In genomic region chr12:105547786-105548185, GRCh38 we compare ENCODE assay signal across 22 cellular contexts.
"Had no signal": no experiment of that assay in that cellular context is flagged by ENCODE, and none has a peak within 500 bp of the region (broad histone marks: within the 10 kb centered on the region; RNA-seq: fewer than 3 reads in every experiment).

No MANE protein-coding gene starts in this region.

- H3K4me1 Mint-ChIP-seq: naive thymus-derived CD4-positive, alpha-beta T cell; nephron; stimulated activated naive CD8-positive, alpha-beta T cell treated with anti-CD3 and anti-CD28 coated beads, Interleukin-15, amount 100 ng/mL, for 72 hours had no signal

- H3K27ac Mint-ChIP-seq: naive thymus-derived CD4-positive, alpha-beta T cell; nephron; stimulated activated naive CD8-positive, alpha-beta T cell treated with anti-CD3 and anti-CD28 coated beads, Interleukin-15, amount 100 ng/mL, for 72 hours had no signal

- H3K4me3 Mint-ChIP-seq: naive thymus-derived CD4-positive, alpha-beta T cell; nephron; stimulated activated naive CD8-positive, alpha-beta T cell treated with anti-CD3 and anti-CD28 coated beads, Interleukin-15, amount 100 ng/mL, for 72 hours had no signal

- H3K9me3 Mint-ChIP-seq: stimulated activated naive CD8-positive, alpha-beta T cell treated with anti-CD3 and anti-CD28 coated beads, Interleukin-15, amount 100 ng/mL, for 72 hours had no signal

- H3K36me3 Mint-ChIP-seq: naive thymus-derived CD4-positive, alpha-beta T cell had no signal

- DNase-seq: dermis blood vessel endothelial cell; effector memory CD4-positive, alpha-beta T cell; erythroblast; esophagus squamous epithelium; foreskin melanocyte; left cardiac atrium; left lung; mesendoderm; midbrain; naive thymus-derived CD4-positive, alpha-beta T cell; pancreas; right lobe of liver; small intestine; stimulated activated CD4-positive, alpha-beta T cell treated with anti-CD3 and anti-CD28 coated beads, Interleukin-12 subunit alpha, Interleukin-12 subunit beta, amount 100 ng/mL, for 4 hours; stimulated activated CD4-positive, alpha-beta T cell treated with anti-CD3 and anti-CD28 coated beads, Interleukin-1b, Interleukin-23, amount 100 ng/mL, for 48 hours; stimulated activated CD4-positive, alpha-beta T cell treated with anti-CD3 and anti-CD28 coated beads, Interleukin-4, amount 100 ng/mL, for 1 hour; stimulated activated CD8-positive, alpha-beta memory T cell treated with anti-CD3 and anti-CD28 coated beads, Interleukin-4, amount 100 ng/mL, for 48 hours; stimulated activated naive CD4-positive, alpha-beta T cell; stimulated activated naive CD8-positive, alpha-beta T cell treated with anti-CD3 and anti-CD28 coated beads, Interleukin-15, amount 100 ng/mL, for 72 hours; transverse colon; upper lobe of right lung had no signal
